ENCODE assay signal across 9 cellular contexts in the genomic region with DNA sequence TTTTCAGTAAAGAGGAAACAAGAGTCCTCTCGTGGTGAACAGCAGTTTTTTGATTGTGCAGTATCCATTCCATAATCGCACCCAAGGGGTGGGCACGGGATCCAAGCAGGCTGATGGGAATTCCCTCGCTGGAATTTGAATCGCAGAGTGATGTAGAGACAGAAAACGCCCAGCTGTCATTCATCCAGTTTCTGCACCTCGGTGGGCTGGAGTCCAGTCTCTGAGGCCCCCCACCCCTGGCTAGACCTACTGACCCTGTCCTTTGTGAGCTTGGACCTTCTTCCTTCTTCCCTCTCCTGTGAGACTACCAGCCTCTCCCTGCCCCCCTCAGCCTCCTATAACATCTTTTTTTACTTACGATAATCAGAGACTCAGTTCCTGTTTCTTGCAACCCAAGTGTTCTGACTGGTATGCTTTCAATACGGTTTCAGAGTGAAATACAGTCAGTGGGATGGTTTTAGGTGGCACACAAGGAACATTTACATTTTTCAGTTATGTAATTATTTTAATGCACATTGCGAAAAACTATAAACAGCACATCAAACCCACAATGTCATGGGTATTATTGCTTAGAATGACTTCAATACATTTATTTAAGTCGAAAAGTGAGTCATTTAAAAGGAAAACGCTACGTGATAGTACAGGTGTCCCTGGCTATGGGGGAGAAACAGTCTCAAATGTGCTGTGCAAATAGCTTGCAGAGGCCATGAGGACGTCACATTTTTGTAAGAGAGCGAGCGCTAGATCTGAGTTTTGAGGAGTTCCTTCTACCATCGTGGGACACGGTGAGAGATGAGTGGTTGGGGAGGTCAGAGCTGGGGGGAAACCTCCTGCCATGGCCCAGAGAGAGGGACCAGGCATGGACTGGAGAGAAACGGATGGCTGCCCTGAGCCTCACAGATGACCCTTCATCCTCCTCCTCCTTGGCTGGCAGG. TPM values are rescaled to one million over a fixed set of nuclear protein-coding genes. Genes with fewer than 3 reads are reported as not detected.
DNase-seq lines count a peak whose midpoint lies in the region; ATAC-seq and TF ChIP-seq lines count a peak whose summit lies in the region.
"Had no signal": no experiment of that assay in that cellular context is flagged by ENCODE, and none has a peak within 500 bp of the region (broad histone marks: within the 10 kb centered on the region; RNA-seq: fewer than 3 reads in every experiment).

No MANE protein-coding gene starts in this region.

- H3K4me1 ChIP-seq in prostate gland (replicated peaks): no peaks in the 10 kb centered on the region
- H3K4me1 ChIP-seq: SJSA1 had no signal

- H3K4me3 ChIP-seq in GM12865 (ENCODE audit: low read depth, low read length): peak overlapping the region; percentile 41
- no peak overlapping the region for H3K4me3 ChIP-seq in prostate gland
- H3K4me3 ChIP-seq: SJSA1 had no signal

- H3K27me3 ChIP-seq in prostate gland (replicated peaks; ENCODE audit: insufficient read depth): no peaks in the 10 kb centered on the region
- H3K27me3 ChIP-seq: SJSA1 had no signal

- H3K9me3 ChIP-seq in prostate gland: no peaks in the 10 kb centered on the region
- H3K9me3 ChIP-seq: SJSA1 had no signal

- no peak for TF ChIP-seq POLR2A in prostate gland (IDR thresholded peaks at IDR 0.05)

- DNase-seq in GM12865 (ENCODE audit: low read depth): peak; percentile 91
- peak; percentile 37 to 50 for DNase-seq in activated T-cell treated with anti-CD3 and anti-CD28 coated beads, Interleukin-2, amount 50 U/mL, for 48 hours
- DNase-seq in EL: no peak
- DNase-seq in retina: no peak
- no peak for DNase-seq in prostate gland (ENCODE audit: low spot score)
- DNase-seq in islet precursor cell: no peak

- intact Hi-C loops in prostate gland (cut with DNase I): no loop called here

- no peaks in the 10 kb centered on the region for H3K36me3 ChIP-seq in prostate gland
- H3K36me3 ChIP-seq: SJSA1 had no signal

- WGBS in prostate gland: 87% methylated on average over 19 of the region's 19 CpGs

- peak; percentile 54 for ATAC-seq in GM19438 (IDR thresholded peaks at IDR 0.05; ENCODE audit: low read depth, unreplicated experiment)
- ATAC-seq in HG03139 (IDR thresholded peaks at IDR 0.05; ENCODE audit: unreplicated experiment): peak; percentile 60

- no peak overlapping the region for H3K27ac ChIP-seq in prostate gland
- H3K27ac ChIP-seq: SJSA1 had no signal

- TF ChIP-seq CTCF in GM12865 (IDR thresholded peaks at IDR 0.05; ENCODE audit: insufficient read depth, low read depth, low read length, missing control alignments): no peak
- TF ChIP-seq CTCF in prostate gland (IDR thresholded peaks at IDR 0.05): no peak

RNA-seq across cellular contexts. Expression of a gene that starts 37.5 kb away (rescaled TPM):
- total RNA-seq in prostate gland: 1 to 10 TPM; 9.6 to 9.7 TPM

Comparison
In these comparisons a context has a peak if more than half of its experiments do, and no peak if none do; other contexts are left out.
1. DNase-seq: peak in GM12865 (single experiment) and activated T-cell treated with anti-CD3 and anti-CD28 coated beads, Interleukin-2, amount 50 U/mL, for 48 hours (2 of 2); none in EL (single experiment), retina (single experiment), prostate gland (single experiment) and islet precursor cell (single experiment).